In genomic region chr3:71649757-71650156, GRCh38 we compare ENCODE assay signal across 23 cellular contexts.
"Had no signal": no experiment of that assay in that cellular context is flagged by ENCODE, and none has a peak within 500 bp of the region (broad histone marks: within the 10 kb centered on the region; RNA-seq: fewer than 3 reads in every experiment).

No MANE protein-coding gene starts in this region.

- H3K36me3 ChIP-seq: esophagus squamous epithelium, left lung, sigmoid colon, spleen, stomach, thyroid gland had no signal

- DNase-seq: cerebellar nuclear complex; cortex of kidney; effector memory CD8-positive, alpha-beta T cell; erythroblast; esophagus squamous epithelium; hypothalamus; immature natural killer cell; islet precursor cell; kidney glomerular epithelial cell; left lung; mesendoderm; midbrain; naive thymus-derived CD4-positive, alpha-beta T cell; nucleus accumbens; psoas muscle; right cardiac atrium; sigmoid colon; spleen; stimulated activated CD4-positive, alpha-beta T cell treated with anti-CD3 and anti-CD28 coated beads, Interleukin-2, amount 100 ng/mL, for 48 hours; stimulated activated naive CD4-positive, alpha-beta T cell treated with Interleukin-2 at 50 U/mL for 16 hours; thyroid gland had no signal

- H3K27me3 ChIP-seq: esophagus squamous epithelium, left lung, sigmoid colon, spleen, stomach, thyroid gland had no signal

- H3K9me3 ChIP-seq: esophagus squamous epithelium, left lung, psoas muscle, sigmoid colon, spleen, stomach, thyroid gland had no signal

- ATAC-seq: effector memory CD8-positive, alpha-beta T cell; left lung; naive thymus-derived CD4-positive, alpha-beta T cell; psoas muscle; right cardiac atrium; stimulated activated effector memory CD8-positive, alpha-beta T cell treated with anti-CD3 and anti-CD28 coated beads, Interleukin-12 subunit alpha, Interleukin-12 subunit beta, amount 100 ng/mL, for 72 hours had no signal

- H3K4me3 ChIP-seq: esophagus squamous epithelium, left lung, psoas muscle, sigmoid colon, spleen, stomach, thyroid gland had no signal

- H3K4me1 ChIP-seq: psoas muscle had no signal

- H3K27ac ChIP-seq: esophagus squamous epithelium, left lung, psoas muscle, sigmoid colon, spleen, stomach, thyroid gland had no signal
